Comparison of ENCODE assay signal across 37 cellular contexts in genomic region chr19:39209196-39209595, GRCh38. TPM values are rescaled to one million over a fixed set of nuclear protein-coding genes. Genes with fewer than 3 reads are reported as not detected.
"Had no signal": no experiment of that assay in that cellular context is flagged by ENCODE, and none has a peak within 500 bp of the region (broad histone marks: within the 10 kb centered on the region; RNA-seq: fewer than 3 reads in every experiment).

No MANE protein-coding gene starts in this region.

- H3K36me3 ChIP-seq: adrenal gland, cardiac muscle cell had no signal

- H3K27ac ChIP-seq: adrenal gland, cardiac muscle cell, VCaP had no signal

- ATAC-seq: activated CD8-positive, alpha-beta T cell treated with anti-CD3 and anti-CD28 coated beads for 36 hours; activated naive CD4-positive, alpha-beta T cell treated with anti-CD3 and anti-CD28 coated beads, Interleukin-2, amount 50 U/mL, for 72 hours; activated T-cell treated with anti-CD3 and anti-CD28 coated beads, Interleukin-2, amount 50 U/mL, for 4 hours; activated T-cell treated with anti-CD3 and anti-CD28 coated beads, Interleukin-2, amount 50 U/mL, for 72 hours; activated T-helper 17 cell treated with anti-CD3 and anti-CD28 coated beads, Interleukin-2, amount 50 U/mL, for 72 hours had no signal

- H3K4me3 ChIP-seq: adrenal gland, cardiac muscle cell had no signal

- FAIRE-seq: astrocyte, bronchial epithelial cell, TTC549 had no signal

- DNase-seq: activated B cell treated with CpG ODN at 0.5 μM for 24 hours; activated CD4-positive, alpha-beta memory T cell treated with anti-CD3 and anti-CD28 coated beads for 36 hours; activated CD4-positive, alpha-beta T cell treated with anti-CD3 and anti-CD28 coated beads for 4 hours; activated CD4-positive, alpha-beta T cell treated with anti-CD3 and anti-CD28 coated beads, Interleukin-2, amount 10 ng/mL, durations not matched to agents 24 days and 14 days; activated CD4-positive, alpha-beta T cell treated with anti-CD3 and anti-CD28 coated beads, Interleukin-2, amount 50 U/mL, for 1 hour; activated CD4-positive, alpha-beta T cell treated with anti-CD3 and anti-CD28 coated beads, Interleukin-2, amount 50 U/mL, for 4 hours; activated CD4-positive, CD25-positive, alpha-beta regulatory T cell treated with anti-CD3 and anti-CD28 coated beads, Interleukin-2, amount 50 U/mL, for 72 hours; activated CD8-positive, alpha-beta memory T cell treated with anti-CD3 and anti-CD28 coated beads, Interleukin-2, amount 50 U/mL, for 4 hours; activated CD8-positive, alpha-beta T cell treated with anti-CD3 and anti-CD28 coated beads for 36 hours; activated effector memory CD4-positive, alpha-beta T cell treated with anti-CD3 and anti-CD28 coated beads, Interleukin-2, amount 50 U/mL, for 16 hours; activated gamma-delta T cell treated with Interleukin-2 at 50 U/mL for 16 hours; activated naive CD4-positive, alpha-beta T cell; activated naive CD4-positive, alpha-beta T cell treated with anti-CD3 and anti-CD28 coated beads for 36 hours; activated naive CD4-positive, alpha-beta T cell treated with anti-CD3 and anti-CD28 coated beads, Interleukin-2, amount 50 U/mL, for 16 hours; activated naive CD8-positive, alpha-beta T cell treated with anti-CD3 and anti-CD28 coated beads for 36 hours; activated T-cell treated with anti-CD3 and anti-CD28 coated beads for 4 hours; activated T-cell treated with anti-CD3 and anti-CD28 coated beads, Interleukin-2, amount 50 U/mL, for 1 hour; activated T-cell treated with anti-CD3 and anti-CD28 coated beads, Interleukin-2, amount 50 U/mL, for 4 hours; activated T-cell treated with anti-CD3 and anti-CD28 coated beads, Interleukin-2, amount 50 U/mL, for 72 hours; adrenal gland; amniotic stem cell; aorta; caudate nucleus; cerebellar nuclear complex; T-helper 1 cell; T-helper 2 cell; T-helper 9 cell had no signal

- H3K4me1 ChIP-seq: adrenal gland had no signal

- H3K9me3 ChIP-seq: adrenal gland had no signal

- H3K27me3 ChIP-seq: cardiac muscle cell had no signal

RNA-seq across cellular contexts. Expression of gene SYCN, which starts 5.1 kb away (rescaled TPM):
- total RNA-seq: activated B cell treated with CpG ODN at 0.5 μM for 24 hours; activated CD4-positive, alpha-beta memory T cell treated with anti-CD3 and anti-CD28 coated beads for 36 hours; activated CD4-positive, alpha-beta T cell treated with anti-CD3 and anti-CD28 coated beads, Interleukin-2, amount 10 ng/mL, durations not matched to agents 24 days and 14 days; activated CD8-positive, alpha-beta memory T cell treated with anti-CD3 and anti-CD28 coated beads for 36 hours; activated CD8-positive, alpha-beta T cell treated with anti-CD3 and anti-CD28 coated beads for 36 hours; activated naive CD4-positive, alpha-beta T cell treated with anti-CD3 and anti-CD28 coated beads for 36 hours; activated naive CD4-positive, alpha-beta T cell treated with anti-CD3 and anti-CD28 coated beads, Interleukin-2, amount 50 U/mL, for 72 hours; activated naive CD8-positive, alpha-beta T cell treated with anti-CD3 and anti-CD28 coated beads for 36 hours; activated T-cell treated with anti-CD3 and anti-CD28 coated beads, Interleukin-2, amount 50 U/mL, for 72 hours; activated T-helper 1 cell treated with anti-CD3 and anti-CD28 coated beads, Interleukin-12 subunit alpha, Interleukin-12 subunit beta, Interleukin-2, Interleukin-4 antibody, amounts not matched to agents 30 ng/mL and 10 ng/mL and 1 ng/mL, durations not matched to agents 14 hours and 24 hours and 36 hours; activated T-helper 17 cell treated with anti-CD3 and anti-CD28 coated beads, Interleukin-2, amount 50 U/mL, for 72 hours; aorta; astrocyte; bronchial epithelial cell; cardiac muscle cell; chondrocyte had no signal
- polyA plus RNA-seq: adrenal gland, cardiac muscle cell had no signal

RNA-seq across cellular contexts. Expression of gene NCCRP1, which starts 12.4 kb away (rescaled TPM):
- total RNA-seq: activated B cell treated with CpG ODN at 0.5 μM for 24 hours; activated CD4-positive, alpha-beta memory T cell treated with anti-CD3 and anti-CD28 coated beads for 36 hours; activated CD4-positive, alpha-beta T cell treated with anti-CD3 and anti-CD28 coated beads, Interleukin-2, amount 10 ng/mL, durations not matched to agents 24 days and 14 days; activated CD8-positive, alpha-beta memory T cell treated with anti-CD3 and anti-CD28 coated beads for 36 hours; activated CD8-positive, alpha-beta T cell treated with anti-CD3 and anti-CD28 coated beads for 36 hours; activated naive CD4-positive, alpha-beta T cell treated with anti-CD3 and anti-CD28 coated beads for 36 hours; activated naive CD4-positive, alpha-beta T cell treated with anti-CD3 and anti-CD28 coated beads, Interleukin-2, amount 50 U/mL, for 72 hours; activated naive CD8-positive, alpha-beta T cell treated with anti-CD3 and anti-CD28 coated beads for 36 hours; activated T-cell treated with anti-CD3 and anti-CD28 coated beads, Interleukin-2, amount 50 U/mL, for 4 hours; activated T-cell treated with anti-CD3 and anti-CD28 coated beads, Interleukin-2, amount 50 U/mL, for 72 hours; activated T-helper 1 cell treated with anti-CD3 and anti-CD28 coated beads, Interleukin-12 subunit alpha, Interleukin-12 subunit beta, Interleukin-2, Interleukin-4 antibody, amounts not matched to agents 30 ng/mL and 10 ng/mL and 1 ng/mL, durations not matched to agents 14 hours and 24 hours and 36 hours; activated T-helper 17 cell treated with anti-CD3 and anti-CD28 coated beads, Interleukin-2, amount 50 U/mL, for 72 hours; aorta; astrocyte; chondrocyte had no signal

RNA-seq across cellular contexts. Expression of gene IFNL3, which starts 35.6 kb away (rescaled TPM):
- total RNA-seq: activated B cell treated with CpG ODN at 0.5 μM for 24 hours; activated CD4-positive, alpha-beta T cell treated with anti-CD3 and anti-CD28 coated beads, Interleukin-2, amount 10 ng/mL, durations not matched to agents 24 days and 14 days; activated CD8-positive, alpha-beta memory T cell treated with anti-CD3 and anti-CD28 coated beads for 36 hours; activated CD8-positive, alpha-beta T cell treated with anti-CD3 and anti-CD28 coated beads for 36 hours; activated naive CD8-positive, alpha-beta T cell treated with anti-CD3 and anti-CD28 coated beads for 36 hours; activated T-cell treated with anti-CD3 and anti-CD28 coated beads, Interleukin-2, amount 50 U/mL, for 4 hours; activated T-helper 1 cell treated with anti-CD3 and anti-CD28 coated beads, Interleukin-12 subunit alpha, Interleukin-12 subunit beta, Interleukin-2, Interleukin-4 antibody, amounts not matched to agents 30 ng/mL and 10 ng/mL and 1 ng/mL, durations not matched to agents 14 hours and 24 hours and 36 hours; activated T-helper 17 cell treated with anti-CD3 and anti-CD28 coated beads, Interleukin-2, amount 50 U/mL, for 72 hours; adrenal gland; aorta; astrocyte; bronchial epithelial cell; cardiac muscle cell; chondrocyte had no signal
- polyA plus RNA-seq: adrenal gland, aorta, cardiac muscle cell had no signal

RNA-seq across cellular contexts. Expression of gene IFNL4, which starts 39.5 kb away (rescaled TPM):
- total RNA-seq: activated B cell treated with CpG ODN at 0.5 μM for 24 hours; activated CD4-positive, alpha-beta memory T cell treated with anti-CD3 and anti-CD28 coated beads for 36 hours; activated CD4-positive, alpha-beta T cell treated with anti-CD3 and anti-CD28 coated beads, Interleukin-2, amount 10 ng/mL, durations not matched to agents 24 days and 14 days; activated CD8-positive, alpha-beta T cell treated with anti-CD3 and anti-CD28 coated beads for 36 hours; activated naive CD4-positive, alpha-beta T cell treated with anti-CD3 and anti-CD28 coated beads for 36 hours; activated naive CD4-positive, alpha-beta T cell treated with anti-CD3 and anti-CD28 coated beads, Interleukin-2, amount 50 U/mL, for 72 hours; activated T-cell treated with anti-CD3 and anti-CD28 coated beads, Interleukin-2, amount 50 U/mL, for 4 hours; activated T-cell treated with anti-CD3 and anti-CD28 coated beads, Interleukin-2, amount 50 U/mL, for 72 hours; activated T-helper 1 cell treated with anti-CD3 and anti-CD28 coated beads, Interleukin-12 subunit alpha, Interleukin-12 subunit beta, Interleukin-2, Interleukin-4 antibody, amounts not matched to agents 30 ng/mL and 10 ng/mL and 1 ng/mL, durations not matched to agents 14 hours and 24 hours and 36 hours; activated T-helper 17 cell treated with anti-CD3 and anti-CD28 coated beads, Interleukin-2, amount 50 U/mL, for 72 hours; adrenal gland; aorta; astrocyte; bronchial epithelial cell; cardiac muscle cell; chondrocyte had no signal
- polyA plus RNA-seq: adrenal gland, aorta, cardiac muscle cell had no signal

RNA-seq across cellular contexts. Expression of gene IFNL2, which starts 59.0 kb away (rescaled TPM):
- total RNA-seq: activated B cell treated with CpG ODN at 0.5 μM for 24 hours; activated CD4-positive, alpha-beta memory T cell treated with anti-CD3 and anti-CD28 coated beads for 36 hours; activated CD4-positive, alpha-beta T cell treated with anti-CD3 and anti-CD28 coated beads, Interleukin-2, amount 10 ng/mL, durations not matched to agents 24 days and 14 days; activated CD8-positive, alpha-beta memory T cell treated with anti-CD3 and anti-CD28 coated beads for 36 hours; activated CD8-positive, alpha-beta T cell treated with anti-CD3 and anti-CD28 coated beads for 36 hours; activated naive CD8-positive, alpha-beta T cell treated with anti-CD3 and anti-CD28 coated beads for 36 hours; activated T-cell treated with anti-CD3 and anti-CD28 coated beads, Interleukin-2, amount 50 U/mL, for 4 hours; activated T-helper 1 cell treated with anti-CD3 and anti-CD28 coated beads, Interleukin-12 subunit alpha, Interleukin-12 subunit beta, Interleukin-2, Interleukin-4 antibody, amounts not matched to agents 30 ng/mL and 10 ng/mL and 1 ng/mL, durations not matched to agents 14 hours and 24 hours and 36 hours; activated T-helper 17 cell treated with anti-CD3 and anti-CD28 coated beads, Interleukin-2, amount 50 U/mL, for 72 hours; adrenal gland; aorta; astrocyte; bronchial epithelial cell; cardiac muscle cell; chondrocyte had no signal
- polyA plus RNA-seq: adrenal gland, aorta, cardiac muscle cell had no signal
